Comparison of ENCODE assay signal across 23 cellular contexts in the genomic region with DNA sequence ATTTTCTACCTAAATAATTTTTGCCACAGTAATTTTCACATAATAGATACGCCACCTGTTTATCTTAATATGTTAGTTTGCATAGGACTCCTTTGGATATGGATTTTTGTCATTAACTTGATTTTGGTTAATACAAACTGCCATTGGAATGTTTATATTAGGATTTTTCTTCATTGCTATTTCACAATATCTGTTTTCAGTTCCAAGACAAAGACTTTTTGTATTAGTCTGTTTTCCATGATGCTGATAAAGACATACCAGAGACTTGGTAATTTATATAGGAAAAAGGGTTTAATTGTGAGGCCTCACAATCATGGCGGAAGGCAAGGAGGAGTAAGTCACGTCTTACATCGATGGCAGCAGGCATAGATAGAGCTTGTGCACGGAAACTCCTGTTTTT.
"Had no signal": no experiment of that assay in that cellular context is flagged by ENCODE, and none has a peak within 500 bp of the region (broad histone marks: within the 10 kb centered on the region; RNA-seq: fewer than 3 reads in every experiment).

No MANE protein-coding gene starts in this region.

- H3K36me3 ChIP-seq: esophagus muscularis mucosa, gastroesophageal sphincter, heart left ventricle, left lung, lower lobe of right lung had no signal

- H3K4me3 ChIP-seq: coronary artery, dorsolateral prefrontal cortex, esophagus muscularis mucosa, gastroesophageal sphincter, heart left ventricle, hepatocyte, left lung, lower lobe of right lung, mucosa of descending colon had no signal

- ATAC-seq: foreskin keratinocyte, gastroesophageal sphincter, heart left ventricle, left cardiac atrium, left lung, left ventricle myocardium superior, lower lobe of right lung, mucosa of descending colon had no signal

- H2AFZ ChIP-seq: hepatocyte had no signal

- H3K9me3 ChIP-seq: esophagus muscularis mucosa, gastroesophageal sphincter, heart left ventricle, left lung, lower lobe of right lung, mucosa of descending colon had no signal

- FAIRE-seq: colon, endothelial cell of umbilical vein, islet of Langerhans, keratinocyte had no signal

- H3K27ac ChIP-seq: coronary artery, dorsolateral prefrontal cortex, esophagus muscularis mucosa, foreskin keratinocyte, gastroesophageal sphincter, heart left ventricle, hepatocyte, left lung, lower lobe of right lung had no signal

- DNase-seq: dermis blood vessel endothelial cell; dorsolateral prefrontal cortex; effector CD4-positive, alpha-beta T cell; effector memory CD4-positive, alpha-beta T cell; foreskin keratinocyte; heart left ventricle; hypothalamus; immature natural killer cell; left cardiac atrium; left lung; left ventricle myocardium superior; lower lobe of right lung; mesenchymal stem cell; mucosa of descending colon; naive B cell had no signal

- H3K4me1 ChIP-seq: esophagus muscularis mucosa, foreskin keratinocyte, gastroesophageal sphincter, heart left ventricle, left lung, lower lobe of right lung had no signal

- H3K4me2 ChIP-seq: hepatocyte had no signal

- H3K27me3 ChIP-seq: esophagus muscularis mucosa, foreskin keratinocyte, gastroesophageal sphincter, heart left ventricle, hepatocyte, left lung had no signal
